20 cellular contexts compared by ENCODE assay signal in genomic region chr2:9686061-9686460, GRCh38. TPM values are rescaled to one million over a fixed set of nuclear protein-coding genes. Genes with fewer than 3 reads are reported as not detected.
DNase-seq lines count a peak whose midpoint lies in the region; TF ChIP-seq lines count a peak whose summit lies in the region.
"Had no signal": no experiment of that assay in that cellular context is flagged by ENCODE, and none has a peak within 500 bp of the region (broad histone marks: within the 10 kb centered on the region; RNA-seq: fewer than 3 reads in every experiment).

No MANE protein-coding gene starts in this region.

- no peak overlapping the region for H2AK5ac ChIP-seq in mesenchymal stem cell (ENCODE audit: low read length, severe bottlenecking)

- H3K79me1 ChIP-seq in mesenchymal stem cell (replicated peaks; ENCODE audit: low read length, poor library complexity, severe bottlenecking) = no peaks in the 10 kb centered on the region

- no peaks in the 10 kb centered on the region for H3K9me3 Mint-ChIP-seq in endodermal cell
- no peaks in the 10 kb centered on the region for H3K9me3 Mint-ChIP-seq in activated CD4-positive, alpha-beta T cell treated with anti-CD3 and anti-CD28 coated beads, Interleukin-2, amount 10 ng/mL, durations not matched to agents 24 days and 14 days
- H3K9me3 Mint-ChIP-seq: CD4-positive, CD25-positive, alpha-beta regulatory T cell; HFFc6; T-helper 1 cell treated with Interleukin-12 subunit alpha and Interleukin-12 subunit beta and Interleukin-4 antibody, amounts not matched to agents 30 μg/mL and 1 μg/mL, for 36 hours had no signal

- DNase-seq in BE2C = peak; percentile 40
- DNase-seq in Jurkat, Clone E6-1 (ENCODE audit: low read depth, low spot score) = peak; percentile 42
- DNase-seq in SK-MEL-5 (ENCODE audit: low read depth, low spot score) = peak; percentile 30
- DNase-seq in endodermal cell = peak; percentile 44
- no peak for DNase-seq in activated CD4-positive, alpha-beta T cell treated with anti-CD3 and anti-CD28 coated beads, Interleukin-2, amount 10 ng/mL, durations not matched to agents 24 days and 14 days
- no peak for DNase-seq in mesenchymal stem cell
- DNase-seq in NCI-H1417 treated with DMSO at 0.1 percent for 48 hours (lab: John Stamatoyannopoulos, UW) = no peak
- DNase-seq in NCI-H345 (lab: John Stamatoyannopoulos, UW) = no peak
- DNase-seq: CD4-positive, CD25-positive, alpha-beta regulatory T cell; DMS153; HFFc6; KBM-7; NCI-H1694 treated with DMSO at 0.1 percent for 48 hours; NCI-H2081 treated with DMSO at 0.1 percent for 48 hours; NCI-H69; NK-92 treated with Interleukin-12 subunit alpha and Interleukin-12 subunit beta, amount 100 ng/mL, for 24 hours had no signal

- no peak overlapping the region for H2BK15ac ChIP-seq in mesenchymal stem cell (ENCODE audit: low read depth, poor library complexity, severe bottlenecking)

- H3K27ac Mint-ChIP-seq in endodermal cell = no peak overlapping the region
- no peak overlapping the region for H3K27ac Mint-ChIP-seq in activated CD4-positive, alpha-beta T cell treated with anti-CD3 and anti-CD28 coated beads, Interleukin-2, amount 10 ng/mL, durations not matched to agents 24 days and 14 days
- H3K27ac Mint-ChIP-seq: B cell; CD4-positive, CD25-positive, alpha-beta regulatory T cell; HFFc6; T-helper 1 cell treated with Interleukin-12 subunit alpha and Interleukin-12 subunit beta and Interleukin-4 antibody, amounts not matched to agents 30 μg/mL and 1 μg/mL, for 36 hours had no signal

- H3K9me3 ChIP-seq in BE2C (no peaks in the 10 kb centered on the region), endodermal cell (ENCODE audit: control insufficient read depth, low read length) (no peaks in the 10 kb centered on the region), mesenchymal stem cell (ENCODE audit: control insufficient read depth, low read length) (no peaks in the 10 kb centered on the region)
- H3K9me3 ChIP-seq: A549, SJCRH30 had no signal

- no peak overlapping the region for H4K91ac ChIP-seq in mesenchymal stem cell (ENCODE audit: low read length)

- no peak overlapping the region for H3K18ac ChIP-seq in mesenchymal stem cell (ENCODE audit: low read depth in 1 of 2, low read length in 2 of 2)

- no peak overlapping the region for H3K4me2 ChIP-seq in mesenchymal stem cell (ENCODE audit: low read length, poor library complexity, severe bottlenecking)
- H3K4me2 ChIP-seq: A549 had no signal

- in situ Hi-C loops in SK-MEL-5 (cut with HindIII; ENCODE audit: low pct_unique_long_range_greater_than_20kb, low sequenced_read_pairs) = no loop called here

- no peak overlapping the region for H2AFZ ChIP-seq in mesenchymal stem cell (ENCODE audit: low read depth, low read length)

- no peak overlapping the region for H3K4me3 Mint-ChIP-seq in endodermal cell
- H3K4me3 Mint-ChIP-seq in activated CD4-positive, alpha-beta T cell treated with anti-CD3 and anti-CD28 coated beads, Interleukin-2, amount 10 ng/mL, durations not matched to agents 24 days and 14 days = no peak overlapping the region
- H3K4me3 Mint-ChIP-seq: B cell; CD4-positive, CD25-positive, alpha-beta regulatory T cell; HFFc6; T-helper 1 cell treated with Interleukin-12 subunit alpha and Interleukin-12 subunit beta and Interleukin-4 antibody, amounts not matched to agents 30 μg/mL and 1 μg/mL, for 36 hours had no signal

- H4K8ac ChIP-seq in mesenchymal stem cell (ENCODE audit: low read length) = no peak overlapping the region

- no peak overlapping the region for H3K23ac ChIP-seq in mesenchymal stem cell (ENCODE audit: low read length in 2 of 2)

- H2BK12ac ChIP-seq in mesenchymal stem cell (ENCODE audit: low read length in 2 of 2) = no peak overlapping the region

- no peak overlapping the region for H3K27ac ChIP-seq in endodermal cell (ENCODE audit: low read depth, low read length)
- H3K27ac ChIP-seq in mesenchymal stem cell (ENCODE audit: low read length, poor library complexity, severe bottlenecking) = no peak overlapping the region
- H3K27ac ChIP-seq: A549, SJCRH30 had no signal

- H3K27me3 Mint-ChIP-seq in endodermal cell (ENCODE audit: insufficient read depth) = no peaks in the 10 kb centered on the region
- peaks cover 7% of the 10 kb centered on the region for H3K27me3 Mint-ChIP-seq in activated CD4-positive, alpha-beta T cell treated with anti-CD3 and anti-CD28 coated beads, Interleukin-2, amount 10 ng/mL, durations not matched to agents 24 days and 14 days
- H3K27me3 Mint-ChIP-seq: B cell had no signal

- no peak overlapping the region for H2BK5ac ChIP-seq in mesenchymal stem cell (ENCODE audit: low read depth, low read length, poor library complexity, severe bottlenecking)

- H3K36me3 ChIP-seq in BE2C (no peaks in the 10 kb centered on the region), endodermal cell (ENCODE audit: control insufficient read depth, insufficient read depth, low read length) (no peaks in the 10 kb centered on the region), mesenchymal stem cell (ENCODE audit: control insufficient read depth in 1 of 2, insufficient read depth in 2 of 2, low read depth in 1 of 2, low read length in 2 of 2) (no peaks in the 10 kb centered on the region)
- H3K36me3 ChIP-seq: SJCRH30 had no signal

- no peaks in the 10 kb centered on the region for H3K4me1 Mint-ChIP-seq in endodermal cell
- H3K4me1 Mint-ChIP-seq in activated CD4-positive, alpha-beta T cell treated with anti-CD3 and anti-CD28 coated beads, Interleukin-2, amount 10 ng/mL, durations not matched to agents 24 days and 14 days = peaks cover 12% of the 10 kb centered on the region

- no peak overlapping the region for H2BK120ac ChIP-seq in mesenchymal stem cell (ENCODE audit: low read depth, low read length)

- H3K4ac ChIP-seq in mesenchymal stem cell (ENCODE audit: low read depth in 1 of 2, low read length in 2 of 2) = no peak overlapping the region

- H3K14ac ChIP-seq in mesenchymal stem cell (ENCODE audit: low read length in 2 of 2) = no peak overlapping the region

- no peak for TF ChIP-seq CTCF in BE2C (IDR thresholded peaks at IDR 0.05; ENCODE audit: low read depth, low read length)
- TF ChIP-seq CTCF in endodermal cell (conservative IDR thresholded peaks at IDR 0.05) = no peak

- H3K36me3 Mint-ChIP-seq in endodermal cell (ENCODE audit: low read depth) = no peaks in the 10 kb centered on the region
- H3K36me3 Mint-ChIP-seq in activated CD4-positive, alpha-beta T cell treated with anti-CD3 and anti-CD28 coated beads, Interleukin-2, amount 10 ng/mL, durations not matched to agents 24 days and 14 days (ENCODE audit: low read depth) = no peaks in the 10 kb centered on the region
- H3K36me3 Mint-ChIP-seq: CD4-positive, CD25-positive, alpha-beta regulatory T cell had no signal

- H3K4me1 ChIP-seq in BE2C = peaks cover 4% of the 10 kb centered on the region; the same call in 1 of the 2 replicates
- no peaks in the 10 kb centered on the region for H3K4me1 ChIP-seq in endodermal cell (ENCODE audit: control insufficient read depth, insufficient read depth, low read length)
- H3K4me1 ChIP-seq in mesenchymal stem cell (ENCODE audit: control insufficient read depth, insufficient read depth, low read depth, low read length) = peaks cover 4% of the 10 kb centered on the region
- H3K4me1 ChIP-seq: SJCRH30 had no signal

- H3K9ac ChIP-seq in endodermal cell (ENCODE audit: extremely low read depth, low read length, poor library complexity, severe bottlenecking) (no peak overlapping the region), mesenchymal stem cell (ENCODE audit: low read length) (no peak overlapping the region)

- WGBS in endodermal cell (ENCODE audit: insufficient coverage in 1 of 2, insufficient read length in 1 of 2), 2 experiments = 93 to 100% methylated on average over 6 to 8 of the region's 8 CpGs
- WGBS in mesenchymal stem cell = 92% methylated on average over 8 of the region's 8 CpGs

- H3K27me3 ChIP-seq in BE2C (no peaks in the 10 kb centered on the region), endodermal cell (ENCODE audit: control insufficient read depth, insufficient read depth, low read length, poor library complexity, severe bottlenecking) (no peaks in the 10 kb centered on the region), mesenchymal stem cell (ENCODE audit: control insufficient read depth in 1 of 2, insufficient read depth in 1 of 2, low read length in 2 of 2) (no peaks in the 10 kb centered on the region)
- H3K27me3 ChIP-seq: SJCRH30 had no signal

- intact Hi-C loops in activated CD4-positive, alpha-beta T cell treated with anti-CD3 and anti-CD28 coated beads, Interleukin-2, amount 10 ng/mL, durations not matched to agents 24 days and 14 days (cut with micrococcal nuclease) = no loop called here

- H3K4me3 ChIP-seq in BE2C (ENCODE audit: low read depth, low read length) (no peak overlapping the region), endodermal cell (ENCODE audit: low read length) (no peak overlapping the region), mesenchymal stem cell (ENCODE audit: insufficient read depth in 1 of 2, low read depth in 1 of 2, low read length in 2 of 2) (no peak overlapping the region)
- no peak overlapping the region for H3K4me3 ChIP-seq in Jurkat, Clone E6-1 (ENCODE audit: low read length)
- H3K4me3 ChIP-seq: A549, SJCRH30 had no signal

RNA-seq across cellular contexts. Expression of gene YWHAQ, which starts 55.3 kb away (rescaled TPM):
- polyA plus RNA-seq in BE2C (2012; ENCODE audit: insufficient read depth, insufficient read length, low read depth) = 536 TPM
- polyA plus RNA-seq in Jurkat, Clone E6-1 (2012; ENCODE audit: insufficient read depth, insufficient read length) = 558 TPM
- 245 and 253 TPM in 2 replicates for total RNA-seq in SK-MEL-5 (2014; rRNA removed; shearing (Covaris generic))
- 263 and 302 TPM in 2 replicates for polyA plus RNA-seq in SK-MEL-5 (2015; cell fraction: cytosol; rRNA removed)
- polyA plus RNA-seq in SK-MEL-5 (2015; cell fraction: nucleus; rRNA removed) = 58.9 and 65.0 TPM in 2 replicates
- total RNA-seq in endodermal cell = 100 to 1,000 TPM; 357 to 374 TPM
- 600 TPM for polyA plus RNA-seq in endodermal cell (2013, experiment 1 of 2)
- 600 TPM for polyA plus RNA-seq in endodermal cell (2013, experiment 2 of 2)
- 321 and 335 TPM in 2 replicates for total RNA-seq in activated CD4-positive, alpha-beta T cell treated with anti-CD3 and anti-CD28 coated beads, Interleukin-2, amount 10 ng/mL, durations not matched to agents 24 days and 14 days
- 317 TPM for polyA plus RNA-seq in mesenchymal stem cell (2013, experiment 1 of 2)
- polyA plus RNA-seq in mesenchymal stem cell (2013, experiment 2 of 2) = 324 TPM

Comparison
In these comparisons a context has a peak if more than half of its experiments do, and no peak if none do; other contexts are left out.
1. DNase-seq: peak in BE2C (single experiment), Jurkat, Clone E6-1 (single experiment), SK-MEL-5 (single experiment) and endodermal cell (single experiment); none in activated CD4-positive, alpha-beta T cell treated with anti-CD3 and anti-CD28 coated beads, Interleukin-2, amount 10 ng/mL, durations not matched to agents 24 days and 14 days (single experiment), mesenchymal stem cell (single experiment), NCI-H1417 treated with DMSO at 0.1 percent for 48 hours (single experiment) and NCI-H345 (single experiment).